13 cellular contexts compared by ENCODE assay signal in the genomic region with DNA sequence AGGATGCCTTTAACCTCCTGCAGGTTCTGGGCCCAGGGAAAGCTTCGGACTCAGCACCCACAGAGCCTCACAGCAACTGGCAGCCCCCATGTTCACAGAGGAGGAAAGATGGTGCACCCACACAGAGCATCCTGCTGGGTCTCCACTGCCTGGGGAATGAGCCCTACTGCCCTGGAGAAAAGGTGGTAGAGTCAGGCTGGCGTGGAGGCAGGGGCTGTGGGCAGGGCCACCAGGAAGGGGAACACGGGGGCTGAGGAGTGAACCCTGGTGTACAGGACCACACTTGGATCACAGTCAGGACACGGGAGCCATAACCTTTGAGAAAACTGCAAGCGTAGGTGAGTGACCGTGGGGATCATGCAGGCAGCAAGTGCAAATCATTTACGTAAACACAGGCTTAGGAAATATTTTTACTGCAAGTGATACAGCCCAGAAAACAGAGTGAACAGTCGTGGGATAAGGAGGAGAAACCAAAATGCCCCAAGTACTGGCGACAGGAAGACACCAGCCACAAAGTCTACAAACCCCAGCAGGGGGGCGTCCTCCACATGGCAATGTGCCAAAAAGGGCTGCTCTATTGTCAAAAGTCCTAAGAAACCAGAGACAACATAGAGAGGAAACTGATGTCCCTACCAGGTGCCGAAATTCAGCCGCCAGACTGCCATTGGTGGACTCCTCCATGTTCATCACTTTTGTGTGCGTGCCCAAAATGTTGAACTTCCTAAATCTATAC. TPM values are rescaled to one million over a fixed set of nuclear protein-coding genes. Genes with fewer than 3 reads are reported as not detected.
DNase-seq lines count a peak whose midpoint lies in the region; ATAC-seq and TF ChIP-seq lines count a peak whose summit lies in the region.
"Had no signal": no experiment of that assay in that cellular context is flagged by ENCODE, and none has a peak within 500 bp of the region (broad histone marks: within the 10 kb centered on the region; RNA-seq: fewer than 3 reads in every experiment).

No MANE protein-coding gene starts in this region.

- H3K9ac ChIP-seq in neuronal stem cell (ENCODE audit: low read depth, low read length, poor library complexity): no peak overlapping the region

- H3K4me2 ChIP-seq in neuronal stem cell (ENCODE audit: insufficient read depth, low read length, poor library complexity, severe bottlenecking): no peak overlapping the region

- H2AK5ac ChIP-seq in neuronal stem cell (ENCODE audit: low read depth, low read length): no peak overlapping the region

- peaks cover 100% of the 10 kb centered on the region for H3K36me3 Mint-ChIP-seq in activated T-cell treated with anti-CD3 and anti-CD28 coated beads, Interleukin-2, amount 50 U/mL, for 24 hours (ENCODE audit: low read depth)
- H3K36me3 Mint-ChIP-seq in activated T-cell treated with anti-CD3 and anti-CD28 coated beads, Interleukin-2, amount 50 U/mL, for 4 hours (ENCODE audit: insufficient read depth): peaks cover 76% of the 10 kb centered on the region
- H3K36me3 Mint-ChIP-seq in HFFc6 (ENCODE audit: low read depth): peaks cover 68% of the 10 kb centered on the region
- H3K36me3 Mint-ChIP-seq in activated CD8-positive, alpha-beta T cell treated with anti-CD3 and anti-CD28 coated beads, Interleukin-2, amount 10 ng/mL, durations not matched to agents 7 days and 5 days (ENCODE audit: low read depth): peaks cover 96% of the 10 kb centered on the region

- H2BK15ac ChIP-seq in neuronal stem cell (ENCODE audit: low read length): no peak overlapping the region

- no peak overlapping the region for H3K4me3 ChIP-seq in neuronal stem cell (ENCODE audit: low read length in 2 of 2)
- H3K4me3 ChIP-seq in ovary: no peak overlapping the region
- H3K4me3 ChIP-seq: mucosa of descending colon had no signal

- H2BK12ac ChIP-seq in neuronal stem cell (ENCODE audit: low read length): peak overlapping the region; percentile 18

- CTCF ChIA-PET in activated CD8-positive, alpha-beta T cell treated with anti-CD3 and anti-CD28 coated beads, Interleukin-2, amount 10 ng/mL, durations not matched to agents 7 days and 5 days (lab: Charles Lee): no interaction called here

- H3K4ac ChIP-seq in neuronal stem cell (ENCODE audit: low read length): peak overlapping the region; percentile 14

- H2BK5ac ChIP-seq in neuronal stem cell (ENCODE audit: low read length): no peak overlapping the region

- DNase-seq in activated T-cell treated with anti-CD3 and anti-CD28 coated beads, Interleukin-2, amount 50 U/mL, for 24 hours: no peak
- no peak for DNase-seq in activated T-cell treated with anti-CD3 and anti-CD28 coated beads, Interleukin-2, amount 50 U/mL, for 4 hours
- no peak for DNase-seq in HFFc6
- no peak for DNase-seq in activated CD8-positive, alpha-beta T cell treated with anti-CD3 and anti-CD28 coated beads, Interleukin-2, amount 10 ng/mL, durations not matched to agents 7 days and 5 days
- DNase-seq in neuronal stem cell (ENCODE audit: low spot score): no peak
- DNase-seq in ovary: no peak
- DNase-seq in germinal center (ENCODE audit: low spot score): no peak
- DNase-seq: activated CD4-positive, CD25-positive, alpha-beta regulatory T cell; mucosa of descending colon; NCI-H524 treated with DMSO at 0.1 percent for 48 hours; SIG-M5; stimulated activated CD4-positive, alpha-beta T cell treated with anti-CD3 and anti-CD28 coated beads, Interleukin-2, amount 100 ng/mL, for 24 hours had no signal

- TF ChIP-seq EP300 in ovary (IDR thresholded peaks at IDR 0.05): no peak

- H2BK120ac ChIP-seq in neuronal stem cell (ENCODE audit: low read depth, low read length): no peak overlapping the region

- no peaks in the 10 kb centered on the region for H3K79me1 ChIP-seq in neuronal stem cell (ENCODE audit: low read depth, low read length)

- no peak overlapping the region for H3K4me3 Mint-ChIP-seq in activated T-cell treated with anti-CD3 and anti-CD28 coated beads, Interleukin-2, amount 50 U/mL, for 24 hours
- H3K4me3 Mint-ChIP-seq in activated T-cell treated with anti-CD3 and anti-CD28 coated beads, Interleukin-2, amount 50 U/mL, for 4 hours: no peak overlapping the region
- peak overlapping the region; percentile 17; the same call in 1 of the 2 replicates for H3K4me3 Mint-ChIP-seq in HFFc6
- H3K4me3 Mint-ChIP-seq in activated CD8-positive, alpha-beta T cell treated with anti-CD3 and anti-CD28 coated beads, Interleukin-2, amount 10 ng/mL, durations not matched to agents 7 days and 5 days: no peak overlapping the region

- peaks cover 33 to 98% of the 10 kb centered on the region in 2 donors for H3K36me3 ChIP-seq in neuronal stem cell (replicated peaks in 1 of 2; ENCODE audit: control insufficient read depth in 2 of 2, insufficient read depth in 2 of 2, low read length in 2 of 2)
- no peaks in the 10 kb centered on the region for H3K36me3 ChIP-seq in ovary

- H3K9me3 Mint-ChIP-seq in activated T-cell treated with anti-CD3 and anti-CD28 coated beads, Interleukin-2, amount 50 U/mL, for 24 hours: no peaks in the 10 kb centered on the region
- no peaks in the 10 kb centered on the region for H3K9me3 Mint-ChIP-seq in activated T-cell treated with anti-CD3 and anti-CD28 coated beads, Interleukin-2, amount 50 U/mL, for 4 hours
- no peaks in the 10 kb centered on the region; the same call in 1 of the 2 replicates for H3K9me3 Mint-ChIP-seq in HFFc6
- no peaks in the 10 kb centered on the region for H3K9me3 Mint-ChIP-seq in activated CD8-positive, alpha-beta T cell treated with anti-CD3 and anti-CD28 coated beads, Interleukin-2, amount 10 ng/mL, durations not matched to agents 7 days and 5 days (ENCODE audit: insufficient read depth)

- H3K27me3 ChIP-seq in neuronal stem cell (ENCODE audit: control insufficient read depth in 3 of 3, insufficient read depth in 3 of 3, low read depth in 1 of 3, low read length in 3 of 3) (no peaks in the 10 kb centered on the region), ovary (no peaks in the 10 kb centered on the region)

- POLR2A ChIA-PET in activated CD8-positive, alpha-beta T cell treated with anti-CD3 and anti-CD28 coated beads, Interleukin-2, amount 10 ng/mL, durations not matched to agents 7 days and 5 days (lab: Charles Lee): interaction anchor here (0.9 to 2.7 kb wide), 5 partner anchors 10 to 26 kb away, joined by 3 to 11 read pairs (median 7); no protein-coding TSS in a partner anchor

- no peak overlapping the region for H4K8ac ChIP-seq in neuronal stem cell (ENCODE audit: low read depth, low read length)

- no peak overlapping the region for H4K91ac ChIP-seq in neuronal stem cell (ENCODE audit: low read depth, low read length, poor library complexity)

- no CpG with 5 or more reads among the region's 13 CpGs for WGBS in neuronal stem cell (ENCODE audit: extremely low coverage in 2 of 2, insufficient read length in 2 of 2, insufficient replicate concordance in 1 of 2), 2 donors
- WGBS in ovary, 3 donors: 88 to 92% (median 90%) methylated on average over 13 of the region's 13 CpGs

- H3K27me3 Mint-ChIP-seq in activated T-cell treated with anti-CD3 and anti-CD28 coated beads, Interleukin-2, amount 50 U/mL, for 24 hours: no peaks in the 10 kb centered on the region
- H3K27me3 Mint-ChIP-seq in activated T-cell treated with anti-CD3 and anti-CD28 coated beads, Interleukin-2, amount 50 U/mL, for 4 hours (ENCODE audit: low read depth): no peaks in the 10 kb centered on the region
- H3K27me3 Mint-ChIP-seq in HFFc6 (ENCODE audit: insufficient read depth): peaks cover 18% of the 10 kb centered on the region
- H3K27me3 Mint-ChIP-seq in activated CD8-positive, alpha-beta T cell treated with anti-CD3 and anti-CD28 coated beads, Interleukin-2, amount 10 ng/mL, durations not matched to agents 7 days and 5 days (ENCODE audit: low read depth): no peaks in the 10 kb centered on the region

- H3K9me3 ChIP-seq in neuronal stem cell (replicated peaks in 1 of 2; ENCODE audit: control insufficient read depth in 2 of 2, insufficient read depth in 1 of 2, low read depth in 1 of 2, low read length in 2 of 2): peaks cover 0 to 8% of the 10 kb centered on the region in 2 donors
- H3K9me3 ChIP-seq in ovary: no peaks in the 10 kb centered on the region
- H3K9me3 ChIP-seq: mucosa of descending colon had no signal

- H3K14ac ChIP-seq in neuronal stem cell (ENCODE audit: low read length): no peak overlapping the region

- H3K27ac ChIP-seq in neuronal stem cell (replicated peaks; ENCODE audit: low read length) (no peak overlapping the region), ovary (no peak overlapping the region)

- H3K18ac ChIP-seq in neuronal stem cell (ENCODE audit: low read length): no peak overlapping the region

- H3K23ac ChIP-seq in neuronal stem cell (ENCODE audit: low read depth, low read length, poor library complexity): peak overlapping the region; percentile 14

- TF ChIP-seq CTCF in HFFc6 (IDR thresholded peaks at IDR 0.05): no peak
- TF ChIP-seq CTCF in ovary (IDR thresholded peaks at IDR 0.05): no peak

- ATAC-seq in activated T-cell treated with anti-CD3 and anti-CD28 coated beads, Interleukin-2, amount 50 U/mL, for 4 hours: no peak
- no peak for ATAC-seq in activated CD8-positive, alpha-beta T cell treated with anti-CD3 and anti-CD28 coated beads, Interleukin-2, amount 10 ng/mL, durations not matched to agents 7 days and 5 days
- ATAC-seq in esophagus mucosa: no peak
- ATAC-seq: mucosa of descending colon had no signal

- H2AFZ ChIP-seq in neuronal stem cell (ENCODE audit: low read length): no peak overlapping the region

- intact Hi-C loops in ovary (cut with DNase I): no loop called here

- no peak for TF ChIP-seq POLR2A in ovary (IDR thresholded peaks at IDR 0.05)

- H3K4me1 Mint-ChIP-seq in activated T-cell treated with anti-CD3 and anti-CD28 coated beads, Interleukin-2, amount 50 U/mL, for 24 hours (ENCODE audit: low read depth): peaks cover 72% of the 10 kb centered on the region
- H3K4me1 Mint-ChIP-seq in activated T-cell treated with anti-CD3 and anti-CD28 coated beads, Interleukin-2, amount 50 U/mL, for 4 hours (ENCODE audit: low read depth): peaks cover 40% of the 10 kb centered on the region
- H3K4me1 Mint-ChIP-seq in HFFc6 (ENCODE audit: low read depth): peaks cover 19% of the 10 kb centered on the region
- H3K4me1 Mint-ChIP-seq in activated CD8-positive, alpha-beta T cell treated with anti-CD3 and anti-CD28 coated beads, Interleukin-2, amount 10 ng/mL, durations not matched to agents 7 days and 5 days (ENCODE audit: low read depth): peaks cover 69% of the 10 kb centered on the region

- H3K4me1 ChIP-seq in neuronal stem cell (ENCODE audit: control insufficient read depth in 2 of 2, insufficient read depth in 1 of 2, low read depth in 1 of 2, low read length in 2 of 2) (no peaks in the 10 kb centered on the region), ovary (ENCODE audit: insufficient read depth) (no peaks in the 10 kb centered on the region)

- H3K27ac Mint-ChIP-seq in activated T-cell treated with anti-CD3 and anti-CD28 coated beads, Interleukin-2, amount 50 U/mL, for 24 hours: peak overlapping the region; percentile 82
- no peak overlapping the region for H3K27ac Mint-ChIP-seq in HFFc6
- H3K27ac Mint-ChIP-seq in activated CD8-positive, alpha-beta T cell treated with anti-CD3 and anti-CD28 coated beads, Interleukin-2, amount 10 ng/mL, durations not matched to agents 7 days and 5 days: peak overlapping the region; percentile 53

RNA-seq across cellular contexts. Expression of a gene that starts 27.6 kb away (rescaled TPM):
- 100 to 1,000 TPM; 222 to 278 (median 268) TPM for total RNA-seq in activated T-cell treated with anti-CD3 and anti-CD28 coated beads, Interleukin-2, amount 50 U/mL, for 4 hours
- total RNA-seq in HFFc6 (2021; fragmentation: NEBNext Ultra II Directional; extraction: Animal tissue kit (Norgen Biotek cat#: 25700)): 100 to 1,000 TPM in 4 of 6 experiments, 10 to 100 TPM in 2; 91.6 to 154 (median 138) TPM
- 100 to 1,000 TPM; 472 to 473 TPM for total RNA-seq in activated CD8-positive, alpha-beta T cell treated with anti-CD3 and anti-CD28 coated beads, Interleukin-2, amount 10 ng/mL, durations not matched to agents 7 days and 5 days
- 30.6 TPM for polyA plus RNA-seq in neuronal stem cell (2013, experiment 1 of 2)
- polyA plus RNA-seq in neuronal stem cell (2013, experiment 2 of 2): 31.1 TPM
- 51.0 TPM for total RNA-seq in esophagus mucosa
- 10 to 100 TPM; 27.3 to 57.6 (median 46.4) TPM for total RNA-seq in ovary
- polyA plus RNA-seq in ovary: 10 to 100 TPM; 30.5 to 89.2 TPM
